Comparison of ENCODE assay signal across 8 cellular contexts in the genomic region with DNA sequence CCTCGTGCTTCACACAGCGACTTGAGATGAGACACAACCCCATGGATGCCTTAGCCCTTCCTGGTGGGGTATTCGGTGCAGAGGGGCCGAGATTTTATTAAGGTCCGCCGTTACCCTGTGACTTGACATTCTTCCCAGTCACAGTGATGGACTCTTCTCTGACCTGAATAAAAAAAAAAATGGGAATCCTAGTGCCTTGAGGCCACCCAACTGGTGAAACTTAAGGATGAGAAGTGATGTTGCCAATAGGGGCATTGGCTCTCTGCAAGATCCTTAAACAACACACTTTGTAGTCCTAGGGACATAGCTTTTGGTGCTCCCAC. TPM values are rescaled to one million over a fixed set of nuclear protein-coding genes. Genes with fewer than 3 reads are reported as not detected.
DNase-seq lines count a peak whose midpoint lies in the region; ATAC-seq and TF ChIP-seq lines count a peak whose summit lies in the region.

No MANE protein-coding gene starts in this region.

- no peaks in the 10 kb centered on the region for H3K9me3 ChIP-seq in thyroid gland

- H3K4me1 Mint-ChIP-seq in activated T-cell treated with anti-CD3 and anti-CD28 coated beads, Interleukin-2, amount 50 U/mL, for 72 hours (ENCODE audit: low read depth): peaks cover 39% of the 10 kb centered on the region

- H3K4me3 ChIP-seq in kidney epithelial cell (ENCODE audit: low read depth, low read length): peak overlapping the region; percentile 95
- H3K4me3 ChIP-seq in thyroid gland (replicated peaks in 1 of 3): peak overlapping the region in 1 of 3 donors; percentile 45

- peak overlapping the region; percentile 97 to 99 (median 97) for H3K27ac ChIP-seq in thyroid gland

- peaks cover 12 to 32% of the 10 kb centered on the region in 2 donors for H3K36me3 Mint-ChIP-seq in activated T-cell treated with anti-CD3 and anti-CD28 coated beads, Interleukin-2, amount 50 U/mL, for 72 hours (ENCODE audit: insufficient read depth in 2 of 2)
- H3K36me3 Mint-ChIP-seq in activated naive CD4-positive, alpha-beta T cell treated with anti-CD3 and anti-CD28 coated beads, Interleukin-2, amount 50 U/mL, for 72 hours: peaks cover 24 to 41% of the 10 kb centered on the region in 2 donors

- ATAC-seq in activated T-cell treated with anti-CD3 and anti-CD28 coated beads, Interleukin-2, amount 50 U/mL, for 72 hours (replicated peaks in 1 of 2): no peak
- no peak for ATAC-seq in activated naive CD4-positive, alpha-beta T cell treated with anti-CD3 and anti-CD28 coated beads, Interleukin-2, amount 50 U/mL, for 72 hours
- ATAC-seq in sciatic nerve (no peak), GM18867 (IDR thresholded peaks at IDR 0.05; ENCODE audit: unreplicated experiment) (no peak)

- no peak for DNase-seq in activated T-cell treated with anti-CD3 and anti-CD28 coated beads, Interleukin-2, amount 50 U/mL, for 72 hours
- no peak for DNase-seq in activated T-cell treated with anti-CD3 and anti-CD28 coated beads, Interleukin-2, amount 50 U/mL, for 48 hours
- no peak for DNase-seq in activated naive CD4-positive, alpha-beta T cell treated with anti-CD3 and anti-CD28 coated beads, Interleukin-2, amount 50 U/mL, for 72 hours (ENCODE audit: low spot score in 2 of 2)
- DNase-seq in kidney epithelial cell (ENCODE audit: low read depth): no peak
- no peak for DNase-seq in thyroid gland
- DNase-seq in sciatic nerve (ENCODE audit: low spot score): no peak
- DNase-seq in posterior vena cava (ENCODE audit: low spot score): no peak

- H3K27ac Mint-ChIP-seq in activated T-cell treated with anti-CD3 and anti-CD28 coated beads, Interleukin-2, amount 50 U/mL, for 72 hours: peak overlapping the region; percentile 88
- peak overlapping the region; percentile 74 to 95 for H3K27ac Mint-ChIP-seq in activated naive CD4-positive, alpha-beta T cell treated with anti-CD3 and anti-CD28 coated beads, Interleukin-2, amount 50 U/mL, for 72 hours

- no peaks in the 10 kb centered on the region for H3K9me3 Mint-ChIP-seq in activated T-cell treated with anti-CD3 and anti-CD28 coated beads, Interleukin-2, amount 50 U/mL, for 72 hours
- no peaks in the 10 kb centered on the region for H3K9me3 Mint-ChIP-seq in activated naive CD4-positive, alpha-beta T cell treated with anti-CD3 and anti-CD28 coated beads, Interleukin-2, amount 50 U/mL, for 72 hours

- no peaks in the 10 kb centered on the region for H3K27me3 Mint-ChIP-seq in activated T-cell treated with anti-CD3 and anti-CD28 coated beads, Interleukin-2, amount 50 U/mL, for 72 hours (ENCODE audit: low read depth)

- intact Hi-C loops in thyroid gland (cut with DNase I) (loop anchor here (2.0 kb wide), 1 partner anchor 27 kb away; a partner anchor contains a TSS), sciatic nerve (cut with DNase I) (loop anchor here (5.0 kb wide), 1 partner anchor 140 kb away; no protein-coding TSS in a partner anchor), posterior vena cava (cut with DNase I) (no loop called here)

- no peak for TF ChIP-seq POLR2A in thyroid gland (IDR thresholded peaks at IDR 0.05)

- H3K4me3 Mint-ChIP-seq in activated T-cell treated with anti-CD3 and anti-CD28 coated beads, Interleukin-2, amount 50 U/mL, for 72 hours: peak overlapping the region; percentile 85 to 86

- H3K36me3 ChIP-seq in kidney epithelial cell (ENCODE audit: control insufficient read depth, insufficient read depth, low read length): no peaks in the 10 kb centered on the region
- H3K36me3 ChIP-seq in thyroid gland: peaks cover 7 to 14% of the 10 kb centered on the region in 2 donors

- H3K27me3 ChIP-seq in kidney epithelial cell (ENCODE audit: control insufficient read depth, insufficient read depth, low read length) (no peaks in the 10 kb centered on the region), thyroid gland (no peaks in the 10 kb centered on the region)

- H3K4me1 ChIP-seq in thyroid gland: peaks cover 20% of the 10 kb centered on the region in 2 donors

- TF ChIP-seq CTCF in kidney epithelial cell (IDR thresholded peaks at IDR 0.05; ENCODE audit: insufficient read depth, low read length, poor library complexity, severe bottlenecking) (no peak), thyroid gland (IDR thresholded peaks at IDR 0.05) (no peak)

- 43 to 59% methylated on average over 5 of the region's 6 CpGs for whole genome bisulfite sequencing in thyroid gland, 2 donors

RNA-seq across cellular contexts. Expression of a gene that starts 0.7 kb away (rescaled TPM):
- total RNA-seq in activated T-cell treated with anti-CD3 and anti-CD28 coated beads, Interleukin-2, amount 50 U/mL, for 72 hours: 10 to 100 TPM; 62.3 to 72.2 TPM
- total RNA-seq in activated naive CD4-positive, alpha-beta T cell treated with anti-CD3 and anti-CD28 coated beads, Interleukin-2, amount 50 U/mL, for 72 hours: 10 to 100 TPM; 65.1 to 70.7 TPM
- total RNA-seq in kidney epithelial cell (45.4 and 59.7 TPM in 2 replicates), thyroid gland (10 to 100 TPM; 55.5 to 68.9 (median 63.5) TPM), sciatic nerve (57.6 TPM), posterior vena cava (10 to 100 TPM; 42.2 to 48.1 TPM)

RNA-seq across cellular contexts. Expression of a gene that starts 26.4 kb away (rescaled TPM):
- total RNA-seq in activated T-cell treated with anti-CD3 and anti-CD28 coated beads, Interleukin-2, amount 50 U/mL, for 72 hours: 10 to 100 TPM; 56.6 to 64.3 TPM
- total RNA-seq in activated naive CD4-positive, alpha-beta T cell treated with anti-CD3 and anti-CD28 coated beads, Interleukin-2, amount 50 U/mL, for 72 hours: 10 to 100 TPM; 53.0 to 58.0 TPM
- 69.4 and 73.3 TPM in 2 replicates for total RNA-seq in kidney epithelial cell
- 10 to 100 TPM; 48.8 to 83.1 (median 60.2) TPM for total RNA-seq in thyroid gland
- total RNA-seq in sciatic nerve: 32.9 TPM
- 10 to 100 TPM; 31.6 to 35.7 TPM for total RNA-seq in posterior vena cava

RNA-seq across cellular contexts. Expression of a gene that starts 26.6 kb away (rescaled TPM):
- total RNA-seq in activated T-cell treated with anti-CD3 and anti-CD28 coated beads, Interleukin-2, amount 50 U/mL, for 72 hours: 1 to 10 TPM; 4.1 to 4.2 TPM
- total RNA-seq in activated naive CD4-positive, alpha-beta T cell treated with anti-CD3 and anti-CD28 coated beads, Interleukin-2, amount 50 U/mL, for 72 hours: 1 to 10 TPM; 2.4 to 4.3 TPM
- total RNA-seq in kidney epithelial cell: 9.5 and 10.0 TPM in 2 replicates
- total RNA-seq in thyroid gland: 1 to 10 TPM; 6.7 to 7.8 (median 7.6) TPM
- total RNA-seq in sciatic nerve: 3.1 TPM
- 1 to 10 TPM; 2.7 to 3.5 TPM for total RNA-seq in posterior vena cava

Comparison
In these comparisons a context has a peak if more than half of its experiments do, and no peak if none do; other contexts are left out.
1. intact Hi-C loops: an anchor here in thyroid gland (2.0 kb wide) and sciatic nerve (5.0 kb wide); none called in posterior vena cava.